In the genomic region with DNA sequence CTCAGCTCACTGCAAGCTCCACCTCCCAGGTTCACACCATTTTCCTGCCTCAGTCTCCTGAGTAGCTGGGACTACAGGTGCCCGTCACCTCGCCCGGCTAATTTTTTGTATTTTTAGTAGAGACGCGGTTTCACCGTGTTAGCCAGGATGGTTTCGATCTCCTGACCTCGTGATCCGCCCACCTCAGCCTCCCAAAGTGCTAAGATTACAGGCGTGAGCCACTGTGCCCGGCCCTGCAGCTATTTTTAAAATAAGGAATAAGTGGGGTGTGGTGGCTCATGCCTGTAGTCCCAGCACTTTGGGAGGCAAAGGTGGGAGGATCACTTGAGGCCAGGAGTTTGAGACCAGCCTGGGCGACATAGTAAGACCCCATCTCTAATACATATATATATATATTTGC, we compare ENCODE assay signal across 7 cellular contexts. TPM values are rescaled to one million over a fixed set of nuclear protein-coding genes. Genes with fewer than 3 reads are reported as not detected.
"Had no signal": no experiment of that assay in that cellular context is flagged by ENCODE, and none has a peak within 500 bp of the region (broad histone marks: within the 10 kb centered on the region; RNA-seq: fewer than 3 reads in every experiment).

No MANE protein-coding gene starts in this region.

RNA-seq across cellular contexts. Expression of gene ACER1, which starts 27.0 kb away (rescaled TPM):
- total RNA-seq: bronchial epithelial cell, endodermal cell, gastrocnemius medialis, left ventricle myocardium inferior, lung microvascular endothelial cell, thoracic aorta, vagina had no signal
